ENCODE assay signal across 8 cellular contexts in genomic region chr5:164597293-164597900, GRCh38.
DNase-seq lines count a peak whose midpoint lies in the region; ATAC-seq, FAIRE-seq and TF ChIP-seq lines count a peak whose summit lies in the region.
"Had no signal": no experiment of that assay in that cellular context is flagged by ENCODE, and none has a peak within 500 bp of the region (broad histone marks: within the 10 kb centered on the region; RNA-seq: fewer than 3 reads in every experiment).

No MANE protein-coding gene starts in this region.

- no peak for TF ChIP-seq RAD21 in HepG2 (CRISPR knock-in tag; IDR thresholded peaks at IDR 0.05)

- no peaks in the 10 kb centered on the region for H3K79me2 ChIP-seq in HepG2 (ENCODE audit: insufficient read depth, low read length)

- WGBS in HepG2 (ENCODE audit: low lambda C conversion rate) = under 1% methylated on average over 5 of the region's 5 CpGs

- H3K9me3 Mint-ChIP-seq in activated naive CD8-positive, alpha-beta T cell treated with anti-CD3 and anti-CD28 coated beads for 36 hours = peaks cover 2% of the 10 kb centered on the region

- H2AFZ ChIP-seq in HepG2 (ENCODE audit: low read length) = no peak overlapping the region

- no peaks in the 10 kb centered on the region for H3K4me1 Mint-ChIP-seq in activated naive CD8-positive, alpha-beta T cell treated with anti-CD3 and anti-CD28 coated beads for 36 hours

- intact Hi-C loops in HepG2 (cut with micrococcal nuclease; ENCODE audit: unreplicated experiment) = no loop called here

- no peaks in the 10 kb centered on the region for H3K4me1 ChIP-seq in HepG2 (ENCODE audit: insufficient read depth, low read length)
- H3K4me1 ChIP-seq: SJSA1 had no signal

- H3K27ac ChIP-seq in HepG2 (ENCODE audit: extremely low read length, insufficient read depth, low read length) = no peak overlapping the region
- H3K27ac ChIP-seq: SJSA1 had no signal

- in situ Hi-C loops in HepG2 (cut with HindIII; ENCODE audit: extremely low pct_ligation_motif_present, low pct_unique_long_range_greater_than_20kb) = no loop called here

- CTCF ChIA-PET in HepG2 (lab: Yijun Ruan, JAX; ENCODE audit: low intra/inter-chr PET ratio, low total read pairs) = no interaction called here

- no peaks in the 10 kb centered on the region for H3K27me3 Mint-ChIP-seq in activated naive CD8-positive, alpha-beta T cell treated with anti-CD3 and anti-CD28 coated beads for 36 hours

- no peak overlapping the region for H3K4me2 ChIP-seq in HepG2 (ENCODE audit: low read depth, low read length)

- no peak overlapping the region for H3K27ac Mint-ChIP-seq in activated naive CD8-positive, alpha-beta T cell treated with anti-CD3 and anti-CD28 coated beads for 36 hours

- H3K9ac ChIP-seq in HepG2 (ENCODE audit: insufficient read depth, low read depth, low read length) = no peak overlapping the region

- no peak for TF ChIP-seq CTCF in HepG2 (CRISPR knock-in tag; IDR thresholded peaks at IDR 0.05)

- FAIRE-seq in HepG2 (lab: Jason Lieb, UNC) = no peak

- DNase-seq in NCI-H526 treated with DMSO at 0.1 percent for 48 hours (lab: John Stamatoyannopoulos, UW) (peak; percentile 2), HepG2 (ENCODE audit: low spot score) (peak; percentile 2), NCI-H128 (lab: John Stamatoyannopoulos, UW; ENCODE audit: unreplicated experiment) (no peak), mesenteric fat pad (ENCODE audit: low spot score) (no peak)
- no peak for DNase-seq in activated naive CD8-positive, alpha-beta T cell treated with anti-CD3 and anti-CD28 coated beads for 36 hours

- BruUV-seq in HepG2 (replicated peaks; lab: Mats Ljungman, UMichigan) = no TSS peak

- POLR2A ChIA-PET in HepG2 (lab: Yijun Ruan, JAX) = no interaction called here

- ATAC-seq in GM18868 (IDR thresholded peaks at IDR 0.05; ENCODE audit: unreplicated experiment) = peak; percentile 95
- peak; percentile 84 for ATAC-seq in HG02610 (IDR thresholded peaks at IDR 0.05; ENCODE audit: unreplicated experiment)
- ATAC-seq in HepG2 = no peak

- H3K27me3 ChIP-seq in HepG2 (ENCODE audit: control insufficient read depth in 1 of 2, insufficient read depth in 2 of 2, low read length in 2 of 2) = no peaks in the 10 kb centered on the region
- H3K27me3 ChIP-seq: SJSA1 had no signal

- no peak overlapping the region for H3K4me3 Mint-ChIP-seq in activated naive CD8-positive, alpha-beta T cell treated with anti-CD3 and anti-CD28 coated beads for 36 hours

- TF ChIP-seq POLR2A in HepG2 (IDR thresholded peaks at IDR 0.05; ENCODE audit: insufficient read depth in 1 of 2, low read depth in 2 of 2, low read length in 2 of 2) = no peak

- no peaks in the 10 kb centered on the region for H4K20me1 ChIP-seq in HepG2 (ENCODE audit: insufficient read depth, low read length)

- TF ChIP-seq EP300 in HepG2 (IDR thresholded peaks at IDR 0.05; ENCODE audit: low read depth in 2 of 2, low read length in 2 of 2) (no peak), HepG2 (CRISPR knock-in tag; IDR thresholded peaks at IDR 0.05; ENCODE audit: borderline replicate concordance) (no peak)

- H3K36me3 ChIP-seq in HepG2 (replicated peaks in 1 of 2; ENCODE audit: control insufficient read depth in 1 of 2, insufficient read depth in 2 of 2, low read length in 2 of 2) = no peaks in the 10 kb centered on the region
- H3K36me3 ChIP-seq: SJSA1 had no signal

- peaks cover 23% of the 10 kb centered on the region for H3K9me3 ChIP-seq in HepG2 (ENCODE audit: low read length)

- H3K4me3 ChIP-seq in HepG2 (replicated peaks in 1 of 3; ENCODE audit: insufficient read depth in 1 of 3, low read depth in 2 of 3, low read length in 3 of 3) = no peak overlapping the region
- H3K4me3 ChIP-seq: SJSA1 had no signal

- no peaks in the 10 kb centered on the region for H3K36me3 Mint-ChIP-seq in activated naive CD8-positive, alpha-beta T cell treated with anti-CD3 and anti-CD28 coated beads for 36 hours

TF ChIP-seq in HepG2, 621 proteins besides CTCF, POLR2A, EP300 and RAD21:
- TF ChIP-seq ZNF331 (CRISPR knock-in tag; IDR thresholded peaks at IDR 0.05) (no peak), BRCA1 (CRISPR knock-in tag; IDR thresholded peaks at IDR 0.05) (no peak), CBX2 (IDR thresholded peaks at IDR 0.05; ENCODE audit: low read depth, low read length) (no peak), CBX2 (CRISPR knock-in tag; IDR thresholded peaks at IDR 0.05; ENCODE audit: low read depth) (no peak), JUND (CRISPR knock-in tag; IDR thresholded peaks at IDR 0.05) (no peak), TMF1 (CRISPR knock-in tag; IDR thresholded peaks at IDR 0.05; ENCODE audit: low read depth) (no peak), ZFP82 (CRISPR knock-in tag; IDR thresholded peaks at IDR 0.05; ENCODE audit: borderline replicate concordance) (no peak), ZNF749 (CRISPR knock-in tag; IDR thresholded peaks at IDR 0.05; ENCODE audit: borderline replicate concordance) (no peak)

Comparison
In these comparisons a context has a peak if more than half of its experiments do, and no peak if none do; other contexts are left out.
1. DNase-seq: peak in NCI-H526 treated with DMSO at 0.1 percent for 48 hours (single experiment) and HepG2 (single experiment); none in NCI-H128 (single experiment), mesenteric fat pad (single experiment) and activated naive CD8-positive, alpha-beta T cell treated with anti-CD3 and anti-CD28 coated beads for 36 hours (single experiment).